Comparison of ENCODE assay signal across 19 cellular contexts in the genomic region with DNA sequence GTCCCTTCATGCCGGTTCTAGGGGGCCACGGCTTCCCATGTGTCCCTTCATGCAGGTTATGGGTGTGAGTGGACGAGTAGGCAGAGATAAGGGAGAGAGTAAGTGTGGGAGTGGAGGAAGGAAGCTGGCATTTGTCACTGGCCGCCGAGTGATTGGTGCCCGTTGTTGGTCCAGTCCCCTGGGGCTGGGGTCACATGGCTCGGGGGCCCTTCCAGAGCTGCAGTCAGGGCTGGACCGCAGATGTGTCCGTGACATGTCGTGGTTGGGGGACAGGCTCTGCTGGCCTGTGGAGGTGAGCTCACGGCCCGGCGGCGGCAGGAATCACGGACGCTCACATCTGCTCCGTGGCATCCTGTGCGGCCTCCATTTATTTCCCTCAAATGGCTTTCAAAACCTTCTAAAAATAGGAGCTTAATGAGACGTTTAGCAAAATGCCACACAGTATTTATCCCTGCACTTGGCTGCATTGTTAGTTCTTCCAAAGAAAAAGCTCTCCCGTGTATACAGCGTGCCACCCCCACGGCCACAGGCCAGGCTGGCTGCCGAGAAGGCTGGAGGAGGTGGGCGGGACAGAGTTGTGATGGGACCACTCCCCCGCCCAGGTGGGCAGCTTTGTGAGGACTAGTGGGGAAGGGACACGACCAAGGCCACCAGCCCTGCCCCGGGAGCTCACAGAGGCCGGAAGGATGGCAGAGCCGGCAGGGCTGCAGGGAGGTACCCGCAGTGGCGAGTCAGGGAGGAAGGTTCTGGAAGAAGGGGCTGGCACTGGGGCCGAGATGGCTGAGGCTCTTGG.
A peak's percentile ranks its signal among the peaks of the same experiment; 100 is the strongest.
DNase-seq lines count a peak whose midpoint lies in the region; ATAC-seq and TF ChIP-seq lines count a peak whose summit lies in the region.
"Had no signal": no experiment of that assay in that cellular context is flagged by ENCODE, and none has a peak within 500 bp of the region (broad histone marks: within the 10 kb centered on the region; RNA-seq: fewer than 3 reads in every experiment).

No MANE protein-coding gene starts in this region.

- intact Hi-C loops in left ventricle myocardium superior (cut with micrococcal nuclease) = no loop called here
- intact Hi-C loops in cardiac septum (cut with DNase I) = no loop called here
- intact Hi-C loops in Calu3 (cut with micrococcal nuclease; ENCODE audit: unreplicated experiment) = no loop called here

- BruUV-seq in Calu3 (replicated peaks; lab: Mats Ljungman, UMichigan) = no TSS peak

- H3K9me3 Mint-ChIP-seq in Calu3 (ENCODE audit: low read depth, unreplicated experiment) = no peaks in the 10 kb centered on the region
- H3K9me3 Mint-ChIP-seq: CD4-positive, alpha-beta T cell had no signal

- no peaks in the 10 kb centered on the region for H3K27me3 Mint-ChIP-seq in Calu3 (ENCODE audit: unreplicated experiment)
- H3K27me3 Mint-ChIP-seq: B cell; CD4-positive, alpha-beta T cell had no signal

- ATAC-seq in left ventricle myocardium superior = peak; percentile 10
- ATAC-seq: HCT116, K562, SK-N-SH treated with all-trans-retinoic acid at 6 μM for 48 hours had no signal

- DNase-seq in DMS79 treated with DMSO at 0.1 percent for 48 hours (lab: John Stamatoyannopoulos, UW) (peak; percentile 32), DMS79 (lab: John Stamatoyannopoulos, UW) (no peak), left ventricle myocardium superior (no peak), cardiac septum (ENCODE audit: low spot score) (no peak), inferior parietal cortex (ENCODE audit: extremely low spot score) (peak; percentile 6), SHP77 (lab: John Stamatoyannopoulos, UW) (no peak), DMS53 treated with DMSO at 0.1 percent for 48 hours (lab: John Stamatoyannopoulos, UW; ENCODE audit: unreplicated experiment) (no peak), Calu3 (no peak)
- DNase-seq: CD4-positive, alpha-beta T cell; DMS53; GOT3; NCI-H187 treated with DMSO at 0.1 percent for 48 hours; NCI-H446; NCI-H526 treated with DMSO at 0.1 percent for 48 hours; SIG-M5 had no signal

- no peak overlapping the region for H3K27ac Mint-ChIP-seq in Calu3 (ENCODE audit: unreplicated experiment)
- H3K27ac Mint-ChIP-seq: B cell; CD4-positive, alpha-beta T cell had no signal

- no peak overlapping the region for H3K4me3 Mint-ChIP-seq in Calu3 (ENCODE audit: low read depth, unreplicated experiment)
- H3K4me3 Mint-ChIP-seq: B cell; CD4-positive, alpha-beta T cell had no signal

- CTCF ChIA-PET in Calu3 (lab: Charles Lee) = no interaction called here

- TF ChIP-seq CTCF in Calu3 (IDR thresholded peaks at IDR 0.05; ENCODE audit: unreplicated experiment) = no peak

- H3K4me1 Mint-ChIP-seq in Calu3 (ENCODE audit: low read depth, unreplicated experiment) = no peaks in the 10 kb centered on the region
- H3K4me1 Mint-ChIP-seq: B cell had no signal

- no peaks in the 10 kb centered on the region for H3K36me3 Mint-ChIP-seq in Calu3 (ENCODE audit: insufficient read depth, unreplicated experiment)

Comparison
In these comparisons a context has a peak if more than half of its experiments do, and no peak if none do; other contexts are left out.
1. DNase-seq: peak in DMS79 treated with DMSO at 0.1 percent for 48 hours (single experiment) and inferior parietal cortex (single experiment); none in DMS79 (single experiment), left ventricle myocardium superior (single experiment), cardiac septum (single experiment), SHP77 (0 of 2), DMS53 treated with DMSO at 0.1 percent for 48 hours (single experiment) and Calu3 (single experiment).